20 cellular contexts compared by ENCODE assay signal in genomic region chr14:102699416-102700110, GRCh38.
"Had no signal": no experiment of that assay in that cellular context is flagged by ENCODE, and none has a peak within 500 bp of the region (broad histone marks: within the 10 kb centered on the region; RNA-seq: fewer than 3 reads in every experiment).

No MANE protein-coding gene starts in this region.

- H3K4me3 ChIP-seq: adrenal gland, breast epithelium, esophagus muscularis mucosa, neural progenitor cell, pancreas, right lobe of liver, stomach, testis had no signal

- H2AFZ ChIP-seq: neural progenitor cell had no signal

- H3K27me3 ChIP-seq: adrenal gland, breast epithelium, esophagus muscularis mucosa, neural progenitor cell, pancreas, right lobe of liver, stomach, testis had no signal

- ATAC-seq: activated T-cell treated with anti-CD3 and anti-CD28 coated beads, Interleukin-2, amount 50 U/mL, for 72 hours; left ventricle myocardium superior; pancreas; right lobe of liver had no signal

- H3K27ac ChIP-seq: adrenal gland, breast epithelium, esophagus muscularis mucosa, neural progenitor cell, pancreas, right lobe of liver, stomach, testis, WERI-Rb-1 had no signal

- DNase-seq: activated CD4-positive, alpha-beta T cell treated with anti-CD3 and anti-CD28 coated beads for 1 hour; activated CD8-positive, alpha-beta memory T cell treated with anti-CD3 and anti-CD28 coated beads for 24 hours; activated CD8-positive, alpha-beta memory T cell treated with anti-CD3 and anti-CD28 coated beads, Interleukin-2, amount 50 U/mL, for 48 hours; activated effector memory CD4-positive, alpha-beta T cell treated with anti-CD3 and anti-CD28 coated beads, Interleukin-2, amount 50 U/mL, for 16 hours; activated T-cell treated with anti-CD3 and anti-CD28 coated beads, Interleukin-2, amount 50 U/mL, for 72 hours; adrenal gland; effector CD8-positive, alpha-beta T cell; foreskin melanocyte; left ventricle myocardium superior; pancreas; right lobe of liver; small intestine; stimulated activated CD4-positive, alpha-beta T cell treated with anti-CD3 and anti-CD28 coated beads, Interleukin-15, amount 100 ng/mL, for 24 hours; stimulated activated CD4-positive, alpha-beta T cell treated with anti-CD3 and anti-CD28 coated beads, Interleukin-2, amount 100 ng/mL, for 48 hours; stomach; testis; WERI-Rb-1 had no signal

- H3K4me2 ChIP-seq: neural progenitor cell had no signal

- H3K36me3 ChIP-seq: adrenal gland, breast epithelium, pancreas, right lobe of liver had no signal

- H3K4me1 ChIP-seq: breast epithelium had no signal

- H3K9me3 ChIP-seq: adrenal gland, breast epithelium, esophagus muscularis mucosa, pancreas, right lobe of liver, stomach, testis had no signal
